ENCODE assay signal across 1 cellular context in the genomic region with DNA sequence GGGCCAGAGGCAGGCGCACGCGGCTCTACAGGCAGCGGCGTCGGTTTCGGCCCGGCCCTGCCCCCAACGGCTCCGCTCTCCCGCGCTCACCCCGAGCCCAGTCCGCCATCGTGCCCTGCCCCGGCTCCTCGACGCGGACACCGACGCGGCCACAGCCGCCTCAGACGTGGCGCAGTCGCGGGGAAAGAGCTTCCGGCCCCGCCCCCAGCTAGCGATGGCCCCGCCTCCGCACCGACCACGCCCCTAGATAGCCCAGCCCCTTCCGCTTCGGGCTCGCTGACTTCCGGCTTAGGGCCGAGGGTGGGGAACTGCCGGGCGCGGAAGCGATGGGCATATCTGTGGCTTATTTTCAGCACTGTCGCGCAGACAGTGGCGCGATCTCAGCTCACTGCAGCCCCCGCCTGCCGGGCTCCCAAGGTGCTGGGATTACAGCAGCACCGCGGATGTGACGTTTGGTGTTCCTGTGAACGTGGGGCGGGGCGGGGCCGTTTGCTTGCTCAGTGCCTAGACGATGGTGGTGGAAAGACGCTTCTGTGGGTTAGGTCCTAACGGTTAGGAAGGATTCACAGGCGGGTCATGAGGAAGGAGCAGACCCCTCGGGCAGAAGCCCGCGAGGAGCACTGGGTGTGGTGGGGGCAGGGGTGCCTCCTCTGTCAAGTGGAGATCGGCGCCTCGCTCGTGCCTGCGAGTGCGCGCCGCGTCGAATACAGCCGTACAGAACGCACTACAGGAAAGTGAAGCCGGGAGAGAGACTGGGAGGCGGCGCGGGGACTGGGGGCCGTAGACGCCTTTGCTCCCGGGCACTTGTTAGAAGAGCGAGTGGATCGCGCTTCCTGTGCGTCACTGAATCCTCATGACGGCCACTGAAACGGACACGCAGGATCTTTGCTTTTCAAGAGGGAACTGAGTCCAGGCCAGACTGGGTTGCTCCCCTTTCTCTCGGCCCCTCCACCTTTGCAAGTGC.
TF ChIP-seq lines count a peak whose summit lies in the region.

A gene with protein sequence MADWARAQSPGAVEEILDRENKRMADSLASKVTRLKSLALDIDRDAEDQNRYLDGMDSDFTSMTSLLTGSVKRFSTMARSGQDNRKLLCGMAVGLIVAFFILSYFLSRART (minus strand): TSS at position 187 of the 964 bp plus-strand sequence. CDS start 78 bp downstream, at position 109.
A gene (plus strand): TSS at position 496 of the 964 bp plus-strand sequence. CDS start 1,147 bp downstream, outside the sequence.

TF ChIP-seq in K562, 482 proteins besides CTCF, POLR2A, EP300 and RAD21 (continued from another document and continues in another):
- TF ChIP-seq, protein P1, sequence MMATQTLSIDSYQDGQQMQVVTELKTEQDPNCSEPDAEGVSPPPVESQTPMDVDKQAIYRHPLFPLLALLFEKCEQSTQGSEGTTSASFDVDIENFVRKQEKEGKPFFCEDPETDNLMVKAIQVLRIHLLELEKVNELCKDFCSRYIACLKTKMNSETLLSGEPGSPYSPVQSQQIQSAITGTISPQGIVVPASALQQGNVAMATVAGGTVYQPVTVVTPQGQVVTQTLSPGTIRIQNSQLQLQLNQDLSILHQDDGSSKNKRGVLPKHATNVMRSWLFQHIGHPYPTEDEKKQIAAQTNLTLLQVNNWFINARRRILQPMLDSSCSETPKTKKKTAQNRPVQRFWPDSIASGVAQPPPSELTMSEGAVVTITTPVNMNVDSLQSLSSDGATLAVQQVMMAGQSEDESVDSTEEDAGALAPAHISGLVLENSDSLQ (IDR thresholded peaks at IDR 0.05) = peak; percentile 67; the same call in 1 of the 2 replicates
- TF ChIP-seq TFAM (CRISPR knock-in tag; conservative IDR thresholded peaks at IDR 0.05) (no peak), CHD2 (IDR thresholded peaks at IDR 0.05; ENCODE audit: low read depth, low read length) (no peak), CSDE1 (IDR thresholded peaks at IDR 0.05) (no peak), TEAD2 (tag; IDR thresholded peaks at IDR 0.05) (no peak), DMBX1 (CRISPR knock-in tag; IDR thresholded peaks at IDR 0.05; ENCODE audit: borderline replicate concordance) (no peak), SETDB1 (IDR thresholded peaks at IDR 0.05; ENCODE audit: low read length) (no peak), ZNF551 (CRISPR knock-in tag; IDR thresholded peaks at IDR 0.05) (no peak), NR2C1 (IDR thresholded peaks at IDR 0.05) (no peak), NR2C1 (tag; IDR thresholded peaks at IDR 0.05) (no peak), SMARCB1 (IDR thresholded peaks at IDR 0.05; ENCODE audit: insufficient read length, low read depth) (no peak), ERF (CRISPR knock-in tag; IDR thresholded peaks at IDR 0.05) (no peak), ZNF217 (CRISPR knock-in tag; IDR thresholded peaks at IDR 0.05) (no peak), MCM5 (IDR thresholded peaks at IDR 0.05; ENCODE audit: low read depth) (no peak), ZNF41 (CRISPR knock-in tag; conservative IDR thresholded peaks at IDR 0.05) (no peak), ASH1L (IDR thresholded peaks at IDR 0.05; ENCODE audit: borderline replicate concordance, low read depth, partially characterized antibody) (no peak), ZNF445 (CRISPR knock-in tag; IDR thresholded peaks at IDR 0.05; ENCODE audit: low read depth) (no peak), MEF2A (IDR thresholded peaks at IDR 0.05; ENCODE audit: control insufficient read depth, low read depth, low read length) (no peak), ZFX (CRISPR knock-in tag; IDR thresholded peaks at IDR 0.05) (peak; percentile 77), ZNF780A (CRISPR knock-in tag; IDR thresholded peaks at IDR 0.05) (no peak), SMAD3 (CRISPR knock-in tag; conservative IDR thresholded peaks at IDR 0.05) (no peak), ZNF354B (CRISPR knock-in tag; IDR thresholded peaks at IDR 0.05) (no peak), HDAC2 (IDR thresholded peaks at IDR 0.05) (0 out of 2 replicates have a peak, but pooled peaks have one; percentile 30), ELF1 (tag; IDR thresholded peaks at IDR 0.05) (peak; percentile 95)
- TF ChIP-seq, protein P2, sequence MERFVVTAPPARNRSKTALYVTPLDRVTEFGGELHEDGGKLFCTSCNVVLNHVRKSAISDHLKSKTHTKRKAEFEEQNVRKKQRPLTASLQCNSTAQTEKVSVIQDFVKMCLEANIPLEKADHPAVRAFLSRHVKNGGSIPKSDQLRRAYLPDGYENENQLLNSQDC (CRISPR knock-in tag; IDR thresholded peaks at IDR 0.05) = no peak
- TF ChIP-seq, protein P3, sequence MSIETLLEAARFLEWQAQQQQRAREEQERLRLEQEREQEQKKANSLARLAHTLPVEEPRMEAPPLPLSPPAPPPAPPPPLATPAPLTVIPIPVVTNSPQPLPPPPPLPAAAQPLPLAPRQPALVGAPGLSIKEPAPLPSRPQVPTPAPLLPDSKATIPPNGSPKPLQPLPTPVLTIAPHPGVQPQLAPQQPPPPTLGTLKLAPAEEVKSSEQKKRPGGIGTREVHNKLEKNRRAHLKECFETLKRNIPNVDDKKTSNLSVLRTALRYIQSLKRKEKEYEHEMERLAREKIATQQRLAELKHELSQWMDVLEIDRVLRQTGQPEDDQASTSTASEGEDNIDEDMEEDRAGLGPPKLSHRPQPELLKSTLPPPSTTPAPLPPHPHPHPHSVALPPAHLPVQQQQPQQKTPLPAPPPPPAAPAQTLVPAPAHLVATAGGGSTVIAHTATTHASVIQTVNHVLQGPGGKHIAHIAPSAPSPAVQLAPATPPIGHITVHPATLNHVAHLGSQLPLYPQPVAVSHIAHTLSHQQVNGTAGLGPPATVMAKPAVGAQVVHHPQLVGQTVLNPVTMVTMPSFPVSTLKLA (conservative IDR thresholded peaks at IDR 0.05) = peak; percentile 67 to 85
- TF ChIP-seq, protein P4, sequence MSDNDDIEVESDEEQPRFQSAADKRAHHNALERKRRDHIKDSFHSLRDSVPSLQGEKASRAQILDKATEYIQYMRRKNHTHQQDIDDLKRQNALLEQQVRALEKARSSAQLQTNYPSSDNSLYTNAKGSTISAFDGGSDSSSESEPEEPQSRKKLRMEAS (CRISPR knock-in tag; IDR thresholded peaks at IDR 0.05) = peak; percentile 73
- TF ChIP-seq, protein P5, sequence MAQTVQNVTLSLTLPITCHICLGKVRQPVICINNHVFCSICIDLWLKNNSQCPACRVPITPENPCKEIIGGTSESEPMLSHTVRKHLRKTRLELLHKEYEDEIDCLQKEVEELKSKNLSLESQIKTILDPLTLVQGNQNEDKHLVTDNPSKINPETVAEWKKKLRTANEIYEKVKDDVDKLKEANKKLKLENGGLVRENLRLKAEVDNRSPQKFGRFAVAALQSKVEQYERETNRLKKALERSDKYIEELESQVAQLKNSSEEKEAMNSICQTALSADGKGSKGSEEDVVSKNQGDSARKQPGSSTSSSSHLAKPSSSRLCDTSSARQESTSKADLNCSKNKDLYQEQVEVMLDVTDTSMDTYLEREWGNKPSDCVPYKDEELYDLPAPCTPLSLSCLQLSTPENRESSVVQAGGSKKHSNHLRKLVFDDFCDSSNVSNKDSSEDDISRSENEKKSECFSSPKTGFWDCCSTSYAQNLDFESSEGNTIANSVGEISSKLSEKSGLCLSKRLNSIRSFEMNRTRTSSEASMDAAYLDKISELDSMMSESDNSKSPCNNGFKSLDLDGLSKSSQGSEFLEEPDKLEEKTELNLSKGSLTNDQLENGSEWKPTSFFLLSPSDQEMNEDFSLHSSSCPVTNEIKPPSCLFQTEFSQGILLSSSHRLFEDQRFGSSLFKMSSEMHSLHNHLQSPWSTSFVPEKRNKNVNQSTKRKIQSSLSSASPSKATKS (CRISPR knock-in tag; IDR thresholded peaks at IDR 0.05) = no peak
- TF ChIP-seq, protein P6, sequence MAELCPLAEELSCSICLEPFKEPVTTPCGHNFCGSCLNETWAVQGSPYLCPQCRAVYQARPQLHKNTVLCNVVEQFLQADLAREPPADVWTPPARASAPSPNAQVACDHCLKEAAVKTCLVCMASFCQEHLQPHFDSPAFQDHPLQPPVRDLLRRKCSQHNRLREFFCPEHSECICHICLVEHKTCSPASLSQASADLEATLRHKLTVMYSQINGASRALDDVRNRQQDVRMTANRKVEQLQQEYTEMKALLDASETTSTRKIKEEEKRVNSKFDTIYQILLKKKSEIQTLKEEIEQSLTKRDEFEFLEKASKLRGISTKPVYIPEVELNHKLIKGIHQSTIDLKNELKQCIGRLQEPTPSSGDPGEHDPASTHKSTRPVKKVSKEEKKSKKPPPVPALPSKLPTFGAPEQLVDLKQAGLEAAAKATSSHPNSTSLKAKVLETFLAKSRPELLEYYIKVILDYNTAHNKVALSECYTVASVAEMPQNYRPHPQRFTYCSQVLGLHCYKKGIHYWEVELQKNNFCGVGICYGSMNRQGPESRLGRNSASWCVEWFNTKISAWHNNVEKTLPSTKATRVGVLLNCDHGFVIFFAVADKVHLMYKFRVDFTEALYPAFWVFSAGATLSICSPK (IDR thresholded peaks at IDR 0.05; ENCODE audit: borderline replicate concordance) = no peak
- TF ChIP-seq, protein P7, sequence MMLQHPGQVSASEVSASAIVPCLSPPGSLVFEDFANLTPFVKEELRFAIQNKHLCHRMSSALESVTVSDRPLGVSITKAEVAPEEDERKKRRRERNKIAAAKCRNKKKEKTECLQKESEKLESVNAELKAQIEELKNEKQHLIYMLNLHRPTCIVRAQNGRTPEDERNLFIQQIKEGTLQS (IDR thresholded peaks at IDR 0.05) = no peak
- TF ChIP-seq, protein P7 (CRISPR knock-in tag; conservative IDR thresholded peaks at IDR 0.05) = peak; percentile 45; the same call in 1 of the 2 replicates
- TF ChIP-seq, protein P8, sequence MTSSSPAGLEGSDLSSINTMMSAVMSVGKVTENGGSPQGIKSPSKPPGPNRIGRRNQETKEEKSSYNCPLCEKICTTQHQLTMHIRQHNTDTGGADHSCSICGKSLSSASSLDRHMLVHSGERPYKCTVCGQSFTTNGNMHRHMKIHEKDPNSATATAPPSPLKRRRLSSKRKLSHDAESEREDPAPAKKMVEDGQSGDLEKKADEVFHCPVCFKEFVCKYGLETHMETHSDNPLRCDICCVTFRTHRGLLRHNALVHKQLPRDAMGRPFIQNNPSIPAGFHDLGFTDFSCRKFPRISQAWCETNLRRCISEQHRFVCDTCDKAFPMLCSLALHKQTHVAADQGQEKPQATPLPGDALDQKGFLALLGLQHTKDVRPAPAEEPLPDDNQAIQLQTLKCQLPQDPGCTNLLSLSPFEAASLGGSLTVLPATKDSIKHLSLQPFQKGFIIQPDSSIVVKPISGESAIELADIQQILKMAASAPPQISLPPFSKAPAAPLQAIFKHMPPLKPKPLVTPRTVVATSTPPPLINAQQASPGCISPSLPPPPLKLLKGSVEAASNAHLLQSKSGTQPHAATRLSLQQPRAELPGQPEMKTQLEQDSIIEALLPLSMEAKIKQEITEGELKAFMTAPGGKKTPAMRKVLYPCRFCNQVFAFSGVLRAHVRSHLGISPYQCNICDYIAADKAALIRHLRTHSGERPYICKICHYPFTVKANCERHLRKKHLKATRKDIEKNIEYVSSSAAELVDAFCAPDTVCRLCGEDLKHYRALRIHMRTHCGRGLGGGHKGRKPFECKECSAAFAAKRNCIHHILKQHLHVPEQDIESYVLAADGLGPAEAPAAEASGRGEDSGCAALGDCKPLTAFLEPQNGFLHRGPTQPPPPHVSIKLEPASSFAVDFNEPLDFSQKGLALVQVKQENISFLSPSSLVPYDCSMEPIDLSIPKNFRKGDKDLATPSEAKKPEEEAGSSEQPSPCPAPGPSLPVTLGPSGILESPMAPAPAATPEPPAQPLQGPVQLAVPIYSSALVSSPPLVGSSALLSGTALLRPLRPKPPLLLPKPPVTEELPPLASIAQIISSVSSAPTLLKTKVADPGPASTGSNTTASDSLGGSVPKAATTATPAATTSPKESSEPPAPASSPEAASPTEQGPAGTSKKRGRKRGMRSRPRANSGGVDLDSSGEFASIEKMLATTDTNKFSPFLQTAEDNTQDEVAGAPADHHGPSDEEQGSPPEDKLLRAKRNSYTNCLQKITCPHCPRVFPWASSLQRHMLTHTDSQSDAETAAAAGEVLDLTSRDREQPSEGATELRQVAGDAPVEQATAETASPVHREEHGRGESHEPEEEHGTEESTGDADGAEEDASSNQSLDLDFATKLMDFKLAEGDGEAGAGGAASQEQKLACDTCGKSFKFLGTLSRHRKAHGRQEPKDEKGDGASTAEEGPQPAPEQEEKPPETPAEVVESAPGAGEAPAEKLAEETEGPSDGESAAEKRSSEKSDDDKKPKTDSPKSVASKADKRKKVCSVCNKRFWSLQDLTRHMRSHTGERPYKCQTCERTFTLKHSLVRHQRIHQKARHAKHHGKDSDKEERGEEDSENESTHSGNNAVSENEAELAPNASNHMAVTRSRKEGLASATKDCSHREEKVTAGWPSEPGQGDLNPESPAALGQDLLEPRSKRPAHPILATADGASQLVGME (CRISPR knock-in tag; IDR thresholded peaks at IDR 0.05) = no peak
- TF ChIP-seq, protein P9, sequence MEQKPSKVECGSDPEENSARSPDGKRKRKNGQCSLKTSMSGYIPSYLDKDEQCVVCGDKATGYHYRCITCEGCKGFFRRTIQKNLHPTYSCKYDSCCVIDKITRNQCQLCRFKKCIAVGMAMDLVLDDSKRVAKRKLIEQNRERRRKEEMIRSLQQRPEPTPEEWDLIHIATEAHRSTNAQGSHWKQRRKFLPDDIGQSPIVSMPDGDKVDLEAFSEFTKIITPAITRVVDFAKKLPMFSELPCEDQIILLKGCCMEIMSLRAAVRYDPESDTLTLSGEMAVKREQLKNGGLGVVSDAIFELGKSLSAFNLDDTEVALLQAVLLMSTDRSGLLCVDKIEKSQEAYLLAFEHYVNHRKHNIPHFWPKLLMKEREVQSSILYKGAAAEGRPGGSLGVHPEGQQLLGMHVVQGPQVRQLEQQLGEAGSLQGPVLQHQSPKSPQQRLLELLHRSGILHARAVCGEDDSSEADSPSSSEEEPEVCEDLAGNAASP (IDR thresholded peaks at IDR 0.05) = no peak
- TF ChIP-seq, protein P10, sequence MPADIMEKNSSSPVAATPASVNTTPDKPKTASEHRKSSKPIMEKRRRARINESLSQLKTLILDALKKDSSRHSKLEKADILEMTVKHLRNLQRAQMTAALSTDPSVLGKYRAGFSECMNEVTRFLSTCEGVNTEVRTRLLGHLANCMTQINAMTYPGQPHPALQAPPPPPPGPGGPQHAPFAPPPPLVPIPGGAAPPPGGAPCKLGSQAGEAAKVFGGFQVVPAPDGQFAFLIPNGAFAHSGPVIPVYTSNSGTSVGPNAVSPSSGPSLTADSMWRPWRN (IDR thresholded peaks at IDR 0.05; ENCODE audit: low read depth) = no peak
- TF ChIP-seq, protein P11, sequence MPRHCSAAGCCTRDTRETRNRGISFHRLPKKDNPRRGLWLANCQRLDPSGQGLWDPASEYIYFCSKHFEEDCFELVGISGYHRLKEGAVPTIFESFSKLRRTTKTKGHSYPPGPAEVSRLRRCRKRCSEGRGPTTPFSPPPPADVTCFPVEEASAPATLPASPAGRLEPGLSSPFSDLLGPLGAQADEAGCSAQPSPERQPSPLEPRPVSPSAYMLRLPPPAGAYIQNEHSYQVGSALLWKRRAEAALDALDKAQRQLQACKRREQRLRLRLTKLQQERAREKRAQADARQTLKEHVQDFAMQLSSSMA (CRISPR knock-in tag; IDR thresholded peaks at IDR 0.05) = no peak
- TF ChIP-seq, protein P12, sequence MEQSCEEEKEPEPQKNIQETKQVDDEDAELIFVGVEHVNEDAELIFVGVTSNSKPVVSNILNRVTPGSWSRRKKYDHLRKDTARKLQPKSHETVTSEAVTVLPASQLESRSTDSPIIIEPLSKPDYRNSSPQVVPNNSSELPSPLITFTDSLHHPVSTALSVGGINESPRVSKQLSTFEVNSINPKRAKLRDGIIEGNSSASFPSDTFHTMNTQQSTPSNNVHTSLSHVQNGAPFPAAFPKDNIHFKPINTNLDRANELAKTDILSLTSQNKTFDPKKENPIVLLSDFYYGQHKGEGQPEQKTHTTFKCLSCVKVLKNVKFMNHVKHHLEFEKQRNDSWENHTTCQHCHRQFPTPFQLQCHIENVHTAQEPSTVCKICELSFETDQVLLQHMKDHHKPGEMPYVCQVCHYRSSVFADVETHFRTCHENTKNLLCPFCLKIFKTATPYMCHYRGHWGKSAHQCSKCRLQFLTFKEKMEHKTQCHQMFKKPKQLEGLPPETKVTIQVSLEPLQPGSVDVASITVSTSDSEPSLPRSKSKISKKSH (CRISPR knock-in tag; IDR thresholded peaks at IDR 0.05) = no peak
